23 cellular contexts compared by ENCODE assay signal in genomic region chr3:77459926-77460325, GRCh38.
"Had no signal": no experiment of that assay in that cellular context is flagged by ENCODE, and none has a peak within 500 bp of the region (broad histone marks: within the 10 kb centered on the region; RNA-seq: fewer than 3 reads in every experiment).

No MANE protein-coding gene starts in this region.

- DNase-seq: activated CD4-positive, alpha-beta T cell treated with anti-CD3 and anti-CD28 coated beads for 36 hours; activated CD8-positive, alpha-beta memory T cell treated with anti-CD3 and anti-CD28 coated beads, Interleukin-2, amount 50 U/mL, for 48 hours; activated CD8-positive, alpha-beta T cell treated with anti-CD3 and anti-CD28 coated beads for 36 hours; activated effector memory CD4-positive, alpha-beta T cell treated with Interleukin-2 at 50 U/mL for 16 hours; activated naive CD4-positive, alpha-beta T cell; activated T-cell treated with anti-CD3 and anti-CD28 coated beads, Interleukin-2, amount 50 U/mL, for 1 hour; aorta; body of pancreas; central memory CD4-positive, alpha-beta T cell; NCI-H1105; NCI-H1436; NCI-H1694 treated with DMSO at 0.1 percent for 48 hours; NCI-H2029 treated with DMSO at 0.1 percent for 48 hours; NCI-H524; SIG-M5; T-cell; T-helper 2 cell; T1000 had no signal

- H3K27me3 Mint-ChIP-seq: activated CD4-positive, alpha-beta T cell treated with anti-CD3 and anti-CD28 coated beads for 36 hours; activated CD8-positive, alpha-beta T cell treated with anti-CD3 and anti-CD28 coated beads for 36 hours; activated naive CD4-positive, alpha-beta T cell treated with anti-CD3 and anti-CD28 coated beads, Interleukin-2, amount 50 U/mL, for 24 hours; T-cell had no signal

- H3K4me3 ChIP-seq: body of pancreas, coronary artery, MG63 had no signal

- H3K4me3 Mint-ChIP-seq: activated CD4-positive, alpha-beta T cell treated with anti-CD3 and anti-CD28 coated beads for 36 hours; activated CD8-positive, alpha-beta T cell treated with anti-CD3 and anti-CD28 coated beads for 36 hours; activated naive CD4-positive, alpha-beta T cell treated with anti-CD3 and anti-CD28 coated beads, Interleukin-2, amount 50 U/mL, for 24 hours; activated T-helper 1 cell treated with anti-CD3 and anti-CD28 coated beads, Interleukin-12 subunit alpha, Interleukin-12 subunit beta, Interleukin-2, Interleukin-4 antibody, amounts not matched to agents 30 ng/mL and 10 ng/mL and 1 ng/mL, durations not matched to agents 14 hours and 24 hours and 36 hours; T-cell had no signal

- H3K4me1 Mint-ChIP-seq: activated CD4-positive, alpha-beta T cell treated with anti-CD3 and anti-CD28 coated beads for 36 hours; activated naive CD4-positive, alpha-beta T cell treated with anti-CD3 and anti-CD28 coated beads, Interleukin-2, amount 50 U/mL, for 24 hours; T-cell had no signal

- H3K36me3 ChIP-seq: MG63 had no signal

- ATAC-seq: activated CD4-positive, alpha-beta T cell treated with anti-CD3 and anti-CD28 coated beads for 36 hours; activated CD8-positive, alpha-beta T cell treated with anti-CD3 and anti-CD28 coated beads for 36 hours; body of pancreas; T-cell had no signal

- H3K4me1 ChIP-seq: body of pancreas had no signal

- H3K27ac Mint-ChIP-seq: activated CD4-positive, alpha-beta T cell treated with anti-CD3 and anti-CD28 coated beads for 36 hours; activated CD8-positive, alpha-beta T cell treated with anti-CD3 and anti-CD28 coated beads for 36 hours; activated naive CD4-positive, alpha-beta T cell treated with anti-CD3 and anti-CD28 coated beads, Interleukin-2, amount 50 U/mL, for 24 hours; activated T-helper 1 cell treated with anti-CD3 and anti-CD28 coated beads, Interleukin-12 subunit alpha, Interleukin-12 subunit beta, Interleukin-2, Interleukin-4 antibody, amounts not matched to agents 30 ng/mL and 10 ng/mL and 1 ng/mL, durations not matched to agents 14 hours and 24 hours and 36 hours; T-cell had no signal

- H3K9me3 ChIP-seq: body of pancreas, MG63 had no signal

- H3K27ac ChIP-seq: body of pancreas, coronary artery, VCaP had no signal

- H3K36me3 Mint-ChIP-seq: activated naive CD4-positive, alpha-beta T cell treated with anti-CD3 and anti-CD28 coated beads, Interleukin-2, amount 50 U/mL, for 24 hours; T-cell had no signal

- H3K27me3 ChIP-seq: MG63 had no signal
